In genomic region chr15:81194723-81195122, GRCh38 we compare ENCODE assay signal across 16 cellular contexts. TPM values are rescaled to one million over a fixed set of nuclear protein-coding genes. Genes with fewer than 3 reads are reported as not detected.
DNase-seq lines count a peak whose midpoint lies in the region; ATAC-seq and TF ChIP-seq lines count a peak whose summit lies in the region.
"Had no signal": no experiment of that assay in that cellular context is flagged by ENCODE, and none has a peak within 500 bp of the region (broad histone marks: within the 10 kb centered on the region; RNA-seq: fewer than 3 reads in every experiment).

No MANE protein-coding gene starts in this region.

- no peaks in the 10 kb centered on the region for H3F3A ChIP-seq in GM23338 (replicated peaks; ENCODE audit: low read depth)

- DNase-seq in DMS53 (lab: John Stamatoyannopoulos, UW) (peak; percentile 37), GM23338 (ENCODE audit: low spot score) (no peak), OCI-LY7 (ENCODE audit: low spot score) (peak; percentile 2), left colon (no peak), omental fat pad (ENCODE audit: low spot score) (no peak), nephron progenitor cell (no peak)
- DNase-seq: CD8-positive, alpha-beta memory T cell; EL; HCEC 1CT; NCI-H187; NCI-H2227 treated with DMSO at 0.1 percent for 48 hours; Peyer's patch; SHP77 treated with DMSO at 0.1 percent for 48 hours; T-helper 17 cell had no signal

- no peaks in the 10 kb centered on the region for H4K20me1 ChIP-seq in GM23338 (replicated peaks; ENCODE audit: insufficient read depth)
- H4K20me1 ChIP-seq in OCI-LY7 (ENCODE audit: insufficient read depth, low read length): no peaks in the 10 kb centered on the region
- H4K20me1 ChIP-seq: BLaER1 had no signal

- no peak overlapping the region for H3K27ac Mint-ChIP-seq in GM23338
- H3K27ac Mint-ChIP-seq in stimulated activated memory B cell treated with anti-CD40 and anti-IgM and Interleukin-4, amounts not matched to agents 10 μg/mL and 1 μg/mL and 100 μg/mL, for 72 hours: no peak overlapping the region
- H3K27ac Mint-ChIP-seq in nephron progenitor cell: no peak overlapping the region
- H3K27ac Mint-ChIP-seq: T-helper 17 cell had no signal

- ATAC-seq in GM23338 (peak; percentile 53), left colon (peak; percentile 26), omental fat pad (ENCODE audit: low FRiP score) (no peak)
- ATAC-seq in stimulated activated memory B cell treated with anti-CD40 and anti-IgM and Interleukin-4, amounts not matched to agents 10 μg/mL and 1 μg/mL and 100 μg/mL, for 72 hours: no peak
- ATAC-seq: T-helper 17 cell had no signal

- H3K9me2 ChIP-seq in GM23338 (ENCODE audit: insufficient read depth): no peaks in the 10 kb centered on the region; the same call in 1 of the 2 replicates
- no peaks in the 10 kb centered on the region for H3K9me2 ChIP-seq in OCI-LY7 (ENCODE audit: insufficient read depth, low read length)

- H3K4me1 Mint-ChIP-seq in GM23338 (peaks cover 2% of the 10 kb centered on the region; the same call in 1 of the 3 replicates), nephron progenitor cell (peaks cover 16% of the 10 kb centered on the region)
- H3K4me1 Mint-ChIP-seq in stimulated activated memory B cell treated with anti-CD40 and anti-IgM and Interleukin-4, amounts not matched to agents 10 μg/mL and 1 μg/mL and 100 μg/mL, for 72 hours: no peaks in the 10 kb centered on the region
- H3K4me1 Mint-ChIP-seq: CD8-positive, alpha-beta memory T cell had no signal

- H3K4me3 ChIP-seq in GM23338 (no peak overlapping the region), OCI-LY7 (ENCODE audit: low read depth, low read length, poor library complexity, severe bottlenecking) (no peak overlapping the region)
- H3K4me3 ChIP-seq: BLaER1, Peyer's patch had no signal

- no peaks in the 10 kb centered on the region for H3K27me3 ChIP-seq in GM23338 (ENCODE audit: insufficient read depth)
- H3K27me3 ChIP-seq: BLaER1, Peyer's patch had no signal

- H3K27ac ChIP-seq in GM23338 (ENCODE audit: low read depth): no peak overlapping the region
- no peak overlapping the region for H3K27ac ChIP-seq in OCI-LY7 (ENCODE audit: low read depth, low read length, poor library complexity, severe bottlenecking)
- H3K27ac ChIP-seq: BLaER1, Peyer's patch had no signal

- peak overlapping the region; percentile 52; the same call in 1 of the 2 replicates for H2AFZ ChIP-seq in GM23338
- H2AFZ ChIP-seq in OCI-LY7 (ENCODE audit: low read length): no peak overlapping the region

- no peak overlapping the region for H3K4me2 ChIP-seq in GM23338
- H3K4me2 ChIP-seq in OCI-LY7 (ENCODE audit: low read length): no peak overlapping the region
- H3K4me2 ChIP-seq: BLaER1 had no signal

- peaks cover 8% of the 10 kb centered on the region for H3K27me3 Mint-ChIP-seq in GM23338 (ENCODE audit: insufficient read depth, low read depth, poor library complexity)
- peaks cover 59% of the 10 kb centered on the region for H3K27me3 Mint-ChIP-seq in stimulated activated memory B cell treated with anti-CD40 and anti-IgM and Interleukin-4, amounts not matched to agents 10 μg/mL and 1 μg/mL and 100 μg/mL, for 72 hours
- peaks cover 21% of the 10 kb centered on the region for H3K27me3 Mint-ChIP-seq in nephron progenitor cell (ENCODE audit: low read depth, poor library complexity)

- H3K4me3 Mint-ChIP-seq in GM23338: no peak overlapping the region
- no peak overlapping the region for H3K4me3 Mint-ChIP-seq in stimulated activated memory B cell treated with anti-CD40 and anti-IgM and Interleukin-4, amounts not matched to agents 10 μg/mL and 1 μg/mL and 100 μg/mL, for 72 hours
- no peak overlapping the region for H3K4me3 Mint-ChIP-seq in nephron progenitor cell
- H3K4me3 Mint-ChIP-seq: CD8-positive, alpha-beta memory T cell; T-helper 17 cell had no signal

- no peaks in the 10 kb centered on the region for H3K9me3 ChIP-seq in OCI-LY7 (ENCODE audit: low read length)
- H3K9me3 ChIP-seq: BLaER1, Peyer's patch had no signal

- intact Hi-C loops in OCI-LY7 (cut with micrococcal nuclease; ENCODE audit: unreplicated experiment) (no loop called here), left colon (cut with DNase I, micrococcal nuclease) (no loop called here)

- CTCF ChIA-PET in OCI-LY7 (lab: Charles Lee; ENCODE audit: unreplicated experiment): no interaction called here

- H3K9me3 Mint-ChIP-seq in GM23338 (no peaks in the 10 kb centered on the region; the same call in 2 of the 3 replicates), nephron progenitor cell (no peaks in the 10 kb centered on the region)
- H3K9me3 Mint-ChIP-seq in stimulated activated memory B cell treated with anti-CD40 and anti-IgM and Interleukin-4, amounts not matched to agents 10 μg/mL and 1 μg/mL and 100 μg/mL, for 72 hours: no peaks in the 10 kb centered on the region
- H3K9me3 Mint-ChIP-seq: CD8-positive, alpha-beta memory T cell had no signal

- POLR2A ChIA-PET in OCI-LY7 (lab: Charles Lee): no interaction called here

- H3K4me1 ChIP-seq in GM23338 (ENCODE audit: insufficient read depth) (no peaks in the 10 kb centered on the region), OCI-LY7 (ENCODE audit: insufficient read depth, low read length, poor library complexity, severe bottlenecking) (no peaks in the 10 kb centered on the region)
- H3K4me1 ChIP-seq: Peyer's patch had no signal

- 0 out of 4 replicates have a peak, but pooled peaks of 1 of the 2 experiments have one; percentile 11 for TF ChIP-seq CTCF in GM23338 (conservative IDR thresholded peaks at IDR 0.05; ENCODE audit: low read depth in 2 of 2)
- no peak for TF ChIP-seq CTCF in OCI-LY7 (conservative IDR thresholded peaks at IDR 0.05; ENCODE audit: low read length)
- TF ChIP-seq CTCF in omental fat pad (IDR thresholded peaks at IDR 0.05): no peak
- no peak for TF ChIP-seq CTCF in nephron progenitor cell (IDR thresholded peaks at IDR 0.05)

- no TSS peak for BruUV-seq in OCI-LY7 (replicated peaks; lab: Mats Ljungman, UMichigan)

- H3K36me3 ChIP-seq in GM23338 (ENCODE audit: insufficient read depth): no peaks in the 10 kb centered on the region
- H3K36me3 ChIP-seq in OCI-LY7 (ENCODE audit: insufficient read depth, low read length): no peaks in the 10 kb centered on the region
- H3K36me3 ChIP-seq: BLaER1, Peyer's patch had no signal

- H3K79me2 ChIP-seq in GM23338 (replicated peaks; ENCODE audit: insufficient read depth) (no peaks in the 10 kb centered on the region), OCI-LY7 (ENCODE audit: insufficient read depth, low read depth, low read length) (no peaks in the 10 kb centered on the region)

- no peaks in the 10 kb centered on the region for H3K36me3 Mint-ChIP-seq in GM23338 (ENCODE audit: low read depth)
- H3K36me3 Mint-ChIP-seq in stimulated activated memory B cell treated with anti-CD40 and anti-IgM and Interleukin-4, amounts not matched to agents 10 μg/mL and 1 μg/mL and 100 μg/mL, for 72 hours: no peaks in the 10 kb centered on the region
- H3K36me3 Mint-ChIP-seq in nephron progenitor cell (ENCODE audit: low read depth): no peaks in the 10 kb centered on the region
- H3K36me3 Mint-ChIP-seq: CD8-positive, alpha-beta memory T cell had no signal

TF ChIP-seq in GM23338, 12 proteins besides CTCF, POLR2A, EP300 and RAD21 (continues in another document):
- TF ChIP-seq NANOG (IDR thresholded peaks at IDR 0.05; ENCODE audit: borderline replicate concordance): no peak

RNA-seq across cellular contexts. Expression of gene IL16, which starts 2.0 kb away (rescaled TPM):
- total RNA-seq in GM23338 (2014; rRNA removed; shearing (Covaris generic)): not detected in 2 replicates
- polyA plus RNA-seq in GM23338 (2016; fragmentation: Nextera tagmentation; extraction: Ambion mirVana): 0.16 and 0.29 TPM in 2 replicates
- total RNA-seq in OCI-LY7 (2014; rRNA removed; shearing (Covaris generic)): 58.9 and 81.3 TPM in 2 replicates
- 76.0 and 85.1 TPM in 2 replicates for total RNA-seq in OCI-LY7 (2022)
- total RNA-seq in left colon: 1 to 10 TPM; 2.1 to 9.2 TPM
- total RNA-seq in omental fat pad: 10 to 100 TPM; 22.7 to 45.8 (median 34.4) TPM

Comparison
In these comparisons a context has a peak if more than half of its experiments do, and no peak if none do; other contexts are left out.
1. DNase-seq: peak in DMS53 (single experiment) and OCI-LY7 (single experiment); none in GM23338 (single experiment), left colon (0 of 2), omental fat pad (single experiment) and nephron progenitor cell (single experiment).
2. ATAC-seq: peak in GM23338 (single experiment) and left colon (single experiment); none in stimulated activated memory B cell treated with anti-CD40 and anti-IgM and Interleukin-4, amounts not matched to agents 10 μg/mL and 1 μg/mL and 100 μg/mL, for 72 hours (single experiment) and omental fat pad (single experiment).